11 cellular contexts compared by ENCODE assay signal in the genomic region with DNA sequence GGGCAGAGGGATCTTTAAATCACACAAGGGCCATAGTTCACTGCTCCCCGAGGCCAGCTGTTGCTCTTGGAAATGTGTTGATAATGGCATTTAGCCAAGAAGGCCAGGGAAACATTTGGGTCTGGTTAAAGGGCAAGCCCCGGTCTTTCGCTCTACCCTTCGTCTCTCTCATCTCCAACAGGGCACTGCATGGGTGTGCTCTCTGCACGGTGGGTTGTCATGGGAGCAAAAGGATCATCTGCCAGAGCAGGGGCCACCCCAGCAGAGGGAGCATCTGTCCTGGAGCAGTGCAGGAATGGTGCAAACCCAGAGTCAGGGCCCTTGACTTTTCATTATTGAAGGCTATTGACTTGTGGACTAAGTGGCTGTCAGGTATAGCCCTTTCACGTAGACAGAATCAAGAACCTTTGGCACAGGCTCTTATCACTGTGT. TPM values are rescaled to one million over a fixed set of nuclear protein-coding genes. Genes with fewer than 3 reads are reported as not detected.
DNase-seq lines count a peak whose midpoint lies in the region; ATAC-seq and TF ChIP-seq lines count a peak whose summit lies in the region.
"Had no signal": no experiment of that assay in that cellular context is flagged by ENCODE, and none has a peak within 500 bp of the region (broad histone marks: within the 10 kb centered on the region; RNA-seq: fewer than 3 reads in every experiment).

No MANE protein-coding gene starts in this region.

- no peaks in the 10 kb centered on the region for H3K9me2 ChIP-seq in Loucy (replicated peaks; ENCODE audit: low read depth, low read length)

- in situ Hi-C loops in ACHN (cut with HindIII; ENCODE audit: low pct_ligation_motif_present, low pct_unique_long_range_greater_than_20kb, low sequenced_read_pairs): no loop called here

- H3F3A ChIP-seq in Loucy (ENCODE audit: low read depth) (0 out of 2 replicates have a peak, but pooled peaks cover 3% of the 10 kb centered on the region), smooth muscle cell (ENCODE audit: low read depth) (no peaks in the 10 kb centered on the region)

- H3K4me3 ChIP-seq in Loucy (ENCODE audit: low read length, poor library complexity, severe bottlenecking) (no peak overlapping the region), adrenal gland (no peak overlapping the region), smooth muscle cell (no peak overlapping the region)
- H3K4me3 ChIP-seq: BLaER1 treated with 17β-estradiol and CSF1 and Interleukin-3, amounts not matched to agents 10 nM and 100 nM; SK-N-MC had no signal

- H3K9ac ChIP-seq in Loucy (ENCODE audit: low read depth, low read length, poor library complexity, severe bottlenecking): no peak overlapping the region
- no peak overlapping the region for H3K9ac ChIP-seq in smooth muscle cell (ENCODE audit: low read depth)
- H3K9ac ChIP-seq: BLaER1 treated with 17β-estradiol and CSF1 and Interleukin-3, amounts not matched to agents 10 nM and 100 nM had no signal

- peak overlapping the region in 2 of 5 donors; percentile 13 to 31 for H3K27ac ChIP-seq in adrenal gland
- H3K27ac ChIP-seq in smooth muscle cell (ENCODE audit: low read depth): no peak overlapping the region
- H3K27ac ChIP-seq: BLaER1 treated with 17β-estradiol and CSF1 and Interleukin-3, amounts not matched to agents 10 nM and 100 nM; SK-N-MC had no signal

- CTCF ChIA-PET in activated CD4-positive, alpha-beta T cell treated with anti-CD3 and anti-CD28 coated beads, Interleukin-2, amount 10 ng/mL, durations not matched to agents 7 days and 5 days (lab: Charles Lee): no interaction called here

- H3K79me2 ChIP-seq in Loucy (ENCODE audit: insufficient read depth, low read length): no peaks in the 10 kb centered on the region
- no peaks in the 10 kb centered on the region for H3K79me2 ChIP-seq in smooth muscle cell (ENCODE audit: low read depth)

- no peaks in the 10 kb centered on the region for H3K9me3 Mint-ChIP-seq in naive thymus-derived CD8-positive, alpha-beta T cell
- H3K9me3 Mint-ChIP-seq in activated CD4-positive, alpha-beta T cell treated with anti-CD3 and anti-CD28 coated beads, Interleukin-2, amount 10 ng/mL, durations not matched to agents 7 days and 5 days: no peaks in the 10 kb centered on the region

- no peaks in the 10 kb centered on the region for H3K9me3 ChIP-seq in Loucy (ENCODE audit: insufficient read depth, low read depth, low read length)
- no peaks in the 10 kb centered on the region for H3K9me3 ChIP-seq in adrenal gland (replicated peaks in 1 of 3)
- no peaks in the 10 kb centered on the region for H3K9me3 ChIP-seq in smooth muscle cell (replicated peaks; ENCODE audit: low read depth)
- H3K9me3 ChIP-seq: BLaER1 treated with 17β-estradiol and CSF1 and Interleukin-3, amounts not matched to agents 10 nM and 100 nM had no signal

- H2AFZ ChIP-seq in Loucy (ENCODE audit: low read length) (no peak overlapping the region), smooth muscle cell (ENCODE audit: low read depth) (no peak overlapping the region)

- H3K4me1 ChIP-seq in Loucy (ENCODE audit: insufficient read depth, low read length, poor library complexity, severe bottlenecking): peaks cover 12% of the 10 kb centered on the region
- peaks cover 11 to 14% of the 10 kb centered on the region in 2 donors for H3K4me1 ChIP-seq in adrenal gland (replicated peaks in 1 of 2)
- no peaks in the 10 kb centered on the region for H3K4me1 ChIP-seq in smooth muscle cell (ENCODE audit: low read depth)
- H3K4me1 ChIP-seq: BLaER1 treated with 17β-estradiol and CSF1 and Interleukin-3, amounts not matched to agents 10 nM and 100 nM had no signal

- TF ChIP-seq POLR2A in adrenal gland (IDR thresholded peaks at IDR 0.05): no peak

- intact Hi-C loops in adrenal gland (cut with DNase I): no loop called here

- H3K27me3 ChIP-seq in Loucy (ENCODE audit: insufficient read depth, low read length, poor library complexity, severe bottlenecking): no peaks in the 10 kb centered on the region
- no peaks in the 10 kb centered on the region for H3K27me3 ChIP-seq in adrenal gland
- no peaks in the 10 kb centered on the region for H3K27me3 ChIP-seq in smooth muscle cell (ENCODE audit: low read depth)
- H3K27me3 ChIP-seq: BLaER1 treated with 17β-estradiol and CSF1 and Interleukin-3, amounts not matched to agents 10 nM and 100 nM had no signal

- H3K4me3 Mint-ChIP-seq in naive thymus-derived CD8-positive, alpha-beta T cell: no peak overlapping the region
- no peak overlapping the region for H3K4me3 Mint-ChIP-seq in activated CD4-positive, alpha-beta T cell treated with anti-CD3 and anti-CD28 coated beads, Interleukin-2, amount 10 ng/mL, durations not matched to agents 7 days and 5 days

- H3K27me3 Mint-ChIP-seq in naive thymus-derived CD8-positive, alpha-beta T cell: no peaks in the 10 kb centered on the region
- H3K27me3 Mint-ChIP-seq in activated CD4-positive, alpha-beta T cell treated with anti-CD3 and anti-CD28 coated beads, Interleukin-2, amount 10 ng/mL, durations not matched to agents 7 days and 5 days: no peaks in the 10 kb centered on the region

- H4K20me1 ChIP-seq in Loucy (ENCODE audit: insufficient read depth, low read length, poor library complexity, severe bottlenecking): no peaks in the 10 kb centered on the region
- no peaks in the 10 kb centered on the region for H4K20me1 ChIP-seq in smooth muscle cell (ENCODE audit: low read depth)
- H4K20me1 ChIP-seq: BLaER1 treated with 17β-estradiol and CSF1 and Interleukin-3, amounts not matched to agents 10 nM and 100 nM had no signal

- DNase-seq in ACHN (peak; percentile 31), adrenal gland (peak in 6 of 7 donors; percentile 3 to 57 (median 24)), islet precursor cell (peak; percentile 72), smooth muscle cell (lab: John Stamatoyannopoulos, UW; ENCODE audit: unreplicated experiment) (no peak), T-helper 9 cell (no peak)
- DNase-seq in naive thymus-derived CD8-positive, alpha-beta T cell: no peak
- no peak for DNase-seq in activated CD4-positive, alpha-beta T cell treated with anti-CD3 and anti-CD28 coated beads, Interleukin-2, amount 10 ng/mL, durations not matched to agents 7 days and 5 days
- DNase-seq: activated naive CD4-positive, alpha-beta T cell had no signal

- no peaks in the 10 kb centered on the region for H3K36me3 ChIP-seq in Loucy (ENCODE audit: insufficient read depth, low read length)
- H3K36me3 ChIP-seq in adrenal gland (replicated peaks in 1 of 2): no peaks in the 10 kb centered on the region
- no peaks in the 10 kb centered on the region for H3K36me3 ChIP-seq in smooth muscle cell (ENCODE audit: low read depth)

- 35 to 62% (median 48%) methylated on average over 6 of the region's 6 CpGs for WGBS in adrenal gland, 4 donors
- WGBS in smooth muscle cell (ENCODE audit: low lambda C conversion rate): 49% methylated on average over 6 of the region's 6 CpGs

- 0 out of 2 replicates have a peak, but pooled peaks have one; percentile 18 for TF ChIP-seq CTCF in Loucy (conservative IDR thresholded peaks at IDR 0.05; ENCODE audit: low read length)
- TF ChIP-seq CTCF in adrenal gland (IDR thresholded peaks at IDR 0.05): peak in 3 of 6 experiments; percentile 7 to 26 (median 26)
- TF ChIP-seq CTCF in smooth muscle cell (IDR thresholded peaks at IDR 0.05; ENCODE audit: borderline replicate concordance, insufficient read depth, poor library complexity, severe bottlenecking): no peak

- H3K4me1 Mint-ChIP-seq in naive thymus-derived CD8-positive, alpha-beta T cell: peaks cover 0 to 6% (median 2%) of the 10 kb centered on the region in 4 donors
- no peaks in the 10 kb centered on the region for H3K4me1 Mint-ChIP-seq in activated CD4-positive, alpha-beta T cell treated with anti-CD3 and anti-CD28 coated beads, Interleukin-2, amount 10 ng/mL, durations not matched to agents 7 days and 5 days

- POLR2A ChIA-PET in naive thymus-derived CD8-positive, alpha-beta T cell (lab: Charles Lee): no interaction called here
- POLR2A ChIA-PET in activated CD4-positive, alpha-beta T cell treated with anti-CD3 and anti-CD28 coated beads, Interleukin-2, amount 10 ng/mL, durations not matched to agents 7 days and 5 days (lab: Charles Lee): no interaction called here

- H3K4me2 ChIP-seq in Loucy (ENCODE audit: low read depth, low read length, poor library complexity, severe bottlenecking) (no peak overlapping the region), smooth muscle cell (no peak overlapping the region)
- H3K4me2 ChIP-seq: BLaER1 treated with 17β-estradiol and CSF1 and Interleukin-3, amounts not matched to agents 10 nM and 100 nM had no signal

- H3K27ac Mint-ChIP-seq in naive thymus-derived CD8-positive, alpha-beta T cell: peak overlapping the region in 1 of 10 donors; percentile 11
- H3K27ac Mint-ChIP-seq in activated CD4-positive, alpha-beta T cell treated with anti-CD3 and anti-CD28 coated beads, Interleukin-2, amount 10 ng/mL, durations not matched to agents 7 days and 5 days: no peak overlapping the region

- ATAC-seq in naive thymus-derived CD8-positive, alpha-beta T cell: no peak

- peaks cover 0 to 51% (median 24%) of the 10 kb centered on the region in 3 donors for H3K36me3 Mint-ChIP-seq in naive thymus-derived CD8-positive, alpha-beta T cell
- H3K36me3 Mint-ChIP-seq in activated CD4-positive, alpha-beta T cell treated with anti-CD3 and anti-CD28 coated beads, Interleukin-2, amount 10 ng/mL, durations not matched to agents 7 days and 5 days (ENCODE audit: low read depth): peaks cover 1% of the 10 kb centered on the region

RNA-seq across cellular contexts. Expression of gene PGRMC2, which starts 22.7 kb away (rescaled TPM):
- total RNA-seq in adrenal gland (10 to 100 TPM; 23.5 to 97.8 (median 54.2) TPM), smooth muscle cell (56.7 and 60.1 TPM in 2 replicates)
- polyA plus RNA-seq in adrenal gland (100 to 1,000 TPM in 1 of 3 donors, 10 to 100 TPM in 2; 22.9 to 152 (median 25.7) TPM), smooth muscle cell (52.1 and 63.1 TPM in 2 replicates)
- total RNA-seq in naive thymus-derived CD8-positive, alpha-beta T cell: 10 to 100 TPM; 41.2 to 47.5 TPM
- 10 to 100 TPM; 17.3 to 20.1 (median 19.0) TPM for polyA plus RNA-seq in naive thymus-derived CD8-positive, alpha-beta T cell
- 10 to 100 TPM; 36.3 to 39.2 TPM for total RNA-seq in activated CD4-positive, alpha-beta T cell treated with anti-CD3 and anti-CD28 coated beads, Interleukin-2, amount 10 ng/mL, durations not matched to agents 7 days and 5 days

Comparison
In these comparisons a context has a peak if more than half of its experiments do, and no peak if none do; other contexts are left out.
1. DNase-seq: peak in ACHN (single experiment), adrenal gland (6 of 7) and islet precursor cell (single experiment); none in smooth muscle cell (single experiment), naive thymus-derived CD8-positive, alpha-beta T cell (0 of 10), T-helper 9 cell (single experiment) and activated CD4-positive, alpha-beta T cell treated with anti-CD3 and anti-CD28 coated beads, Interleukin-2, amount 10 ng/mL, durations not matched to agents 7 days and 5 days (single experiment).